ENCODE assay signal across 27 cellular contexts in genomic region chr1:11898086-11898785, GRCh38. TPM values are rescaled to one million over a fixed set of nuclear protein-coding genes. Genes with fewer than 3 reads are reported as not detected.
"Had no signal": no experiment of that assay in that cellular context is flagged by ENCODE, and none has a peak within 500 bp of the region (broad histone marks: within the 10 kb centered on the region; RNA-seq: fewer than 3 reads in every experiment).

No MANE protein-coding gene starts in this region.

- H3K36me3 Mint-ChIP-seq: activated naive CD4-positive, alpha-beta T cell treated with anti-CD3 and anti-CD28 coated beads, Interleukin-2, amount 10 ng/mL, durations not matched to agents 7 days and 5 days; activated naive CD8-positive, alpha-beta T cell treated with anti-CD3 and anti-CD28 coated beads for 36 hours had no signal

- ATAC-seq: activated CD4-positive, alpha-beta T cell treated with anti-CD3 and anti-CD28 coated beads for 36 hours; activated CD8-positive, alpha-beta T cell treated with anti-CD3 and anti-CD28 coated beads for 36 hours; activated T-cell treated with anti-CD3 and anti-CD28 coated beads, Interleukin-2, amount 50 U/mL, for 72 hours had no signal

- DNase-seq: activated CD4-positive, CD25-positive, alpha-beta regulatory T cell; activated CD8-positive, alpha-beta memory T cell treated with anti-CD3 and anti-CD28 coated beads, Interleukin-2, amount 50 U/mL, for 4 hours; activated gamma-delta T cell treated with Interleukin-2 at 50 U/mL for 16 hours; activated T-cell treated with anti-CD3 and anti-CD28 coated beads, Interleukin-2, amount 50 U/mL, for 72 hours; brain microvascular endothelial cell; Karpas-422; MM.1S; NCI-H1105; NCI-H1436; NCI-H1694 treated with DMSO at 0.1 percent for 48 hours; NCI-H2029 treated with DMSO at 0.1 percent for 48 hours; NCI-H2171; NCI-H226; NCI-H526 treated with DMSO at 0.1 percent for 48 hours; NCI-H82; SIG-M5 had no signal

- H3K27ac Mint-ChIP-seq: activated CD4-positive, alpha-beta T cell treated with anti-CD3 and anti-CD28 coated beads for 36 hours; activated CD8-positive, alpha-beta T cell treated with anti-CD3 and anti-CD28 coated beads for 36 hours; activated naive CD4-positive, alpha-beta T cell treated with anti-CD3 and anti-CD28 coated beads, Interleukin-2, amount 10 ng/mL, durations not matched to agents 7 days and 5 days; activated naive CD8-positive, alpha-beta T cell treated with anti-CD3 and anti-CD28 coated beads for 36 hours; activated T-cell treated with anti-CD3 and anti-CD28 coated beads, Interleukin-2, amount 50 U/mL, for 72 hours; activated T-helper 2 cell treated with anti-CD3 and anti-CD28 coated beads, Interferon-gamma antibody, Interleukin-2, Interleukin-4, amounts not matched to agents 10 μg/mL and 5 μg/mL and 100 μg/mL, durations not matched to agents 14 hours and 24 hours and 36 hours had no signal

- H3K4me1 Mint-ChIP-seq: activated CD4-positive, alpha-beta T cell treated with anti-CD3 and anti-CD28 coated beads for 36 hours; activated naive CD4-positive, alpha-beta T cell treated with anti-CD3 and anti-CD28 coated beads, Interleukin-2, amount 10 ng/mL, durations not matched to agents 7 days and 5 days; activated naive CD8-positive, alpha-beta T cell treated with anti-CD3 and anti-CD28 coated beads for 36 hours had no signal

- H3K36me3 ChIP-seq: brain microvascular endothelial cell, cardiac muscle cell had no signal

- H3K4me3 ChIP-seq: cardiac muscle cell had no signal

- H3K4me3 Mint-ChIP-seq: activated CD4-positive, alpha-beta T cell treated with anti-CD3 and anti-CD28 coated beads for 36 hours; activated CD8-positive, alpha-beta T cell treated with anti-CD3 and anti-CD28 coated beads for 36 hours; activated naive CD4-positive, alpha-beta T cell treated with anti-CD3 and anti-CD28 coated beads, Interleukin-2, amount 10 ng/mL, durations not matched to agents 7 days and 5 days; activated naive CD8-positive, alpha-beta T cell treated with anti-CD3 and anti-CD28 coated beads for 36 hours; activated T-cell treated with anti-CD3 and anti-CD28 coated beads, Interleukin-2, amount 50 U/mL, for 72 hours had no signal

- H3K27ac ChIP-seq: brain microvascular endothelial cell, cardiac muscle cell, VCaP had no signal

- H3K9me3 Mint-ChIP-seq: activated CD8-positive, alpha-beta T cell treated with anti-CD3 and anti-CD28 coated beads for 36 hours; activated naive CD4-positive, alpha-beta T cell treated with anti-CD3 and anti-CD28 coated beads, Interleukin-2, amount 10 ng/mL, durations not matched to agents 7 days and 5 days; activated naive CD8-positive, alpha-beta T cell treated with anti-CD3 and anti-CD28 coated beads for 36 hours; activated T-cell treated with anti-CD3 and anti-CD28 coated beads, Interleukin-2, amount 50 U/mL, for 72 hours; activated T-helper 2 cell treated with anti-CD3 and anti-CD28 coated beads, Interferon-gamma antibody, Interleukin-2, Interleukin-4, amounts not matched to agents 10 μg/mL and 5 μg/mL and 100 μg/mL, durations not matched to agents 14 hours and 24 hours and 36 hours had no signal

RNA-seq across cellular contexts. Expression of gene NPPB, which starts 39.5 kb away (rescaled TPM):
- total RNA-seq: activated CD4-positive, alpha-beta T cell treated with anti-CD3 and anti-CD28 coated beads for 36 hours; activated CD8-positive, alpha-beta T cell treated with anti-CD3 and anti-CD28 coated beads for 36 hours; activated naive CD8-positive, alpha-beta T cell treated with anti-CD3 and anti-CD28 coated beads for 36 hours; activated T-cell treated with anti-CD3 and anti-CD28 coated beads, Interleukin-2, amount 50 U/mL, for 72 hours; activated T-helper 2 cell treated with anti-CD3 and anti-CD28 coated beads, Interferon-gamma antibody, Interleukin-2, Interleukin-4, amounts not matched to agents 10 μg/mL and 5 μg/mL and 100 μg/mL, durations not matched to agents 14 hours and 24 hours and 36 hours; NCI-H460; OCI-LY7; RPMI7951; T-helper 2 cell treated with Interferon-gamma antibody and Interleukin-4, amounts not matched to agents 100 ng/mL and 5 ng/mL, for 36 hours had no signal

RNA-seq across cellular contexts. Expression of gene NPPA, which starts 50.7 kb away (rescaled TPM):
- total RNA-seq: activated CD4-positive, alpha-beta T cell treated with anti-CD3 and anti-CD28 coated beads for 36 hours; activated CD8-positive, alpha-beta T cell treated with anti-CD3 and anti-CD28 coated beads for 36 hours; activated naive CD8-positive, alpha-beta T cell treated with anti-CD3 and anti-CD28 coated beads for 36 hours; activated T-cell treated with anti-CD3 and anti-CD28 coated beads, Interleukin-2, amount 50 U/mL, for 72 hours; activated T-helper 2 cell treated with anti-CD3 and anti-CD28 coated beads, Interferon-gamma antibody, Interleukin-2, Interleukin-4, amounts not matched to agents 10 μg/mL and 5 μg/mL and 100 μg/mL, durations not matched to agents 14 hours and 24 hours and 36 hours; NCI-H460; OCI-LY7; RPMI7951; T-helper 2 cell treated with Interferon-gamma antibody and Interleukin-4, amounts not matched to agents 100 ng/mL and 5 ng/mL, for 36 hours had no signal
